Comparison of ENCODE assay signal across 6 cellular contexts in the genomic region with DNA sequence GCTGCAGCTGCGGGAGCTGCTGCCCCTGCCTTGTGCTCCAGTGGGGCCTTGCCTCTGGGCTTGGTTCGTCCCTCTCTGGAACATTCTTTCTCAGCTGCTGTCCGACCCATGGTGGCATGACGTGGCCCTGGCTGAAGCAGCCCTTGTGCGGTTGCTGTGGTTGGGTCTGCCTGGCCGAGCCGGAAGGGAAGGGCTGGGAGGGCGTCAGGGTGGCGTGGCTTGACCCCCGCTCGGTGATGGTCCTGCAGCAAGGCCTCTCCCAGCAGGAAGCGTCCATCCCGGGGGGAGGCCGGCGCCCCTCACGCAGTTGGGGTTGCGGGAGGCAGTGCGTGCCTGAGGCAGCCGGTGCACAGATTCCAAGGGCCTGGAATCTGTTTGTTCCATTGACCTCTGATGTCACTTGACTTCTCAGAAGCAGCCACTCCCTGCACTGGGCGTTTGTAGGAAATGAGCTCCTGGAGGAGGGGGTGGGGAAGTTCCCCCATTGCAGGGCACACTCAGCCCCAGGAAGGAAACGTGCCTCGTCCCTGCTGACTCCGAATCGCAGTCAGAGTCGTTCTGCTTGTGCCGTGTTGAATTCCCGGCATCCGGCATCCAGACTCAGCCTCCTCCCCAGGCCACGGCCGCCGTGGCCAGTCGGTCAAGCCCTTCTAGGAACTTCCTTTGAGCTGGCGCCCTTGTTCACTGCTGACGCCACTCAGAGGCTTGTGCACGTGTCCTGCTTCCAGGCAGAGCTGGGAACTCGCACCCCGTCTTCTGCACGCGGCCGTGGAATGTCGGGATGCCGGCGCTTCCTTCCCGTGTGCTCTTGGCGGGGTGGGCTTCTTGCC. TPM values are rescaled to one million over a fixed set of nuclear protein-coding genes. Genes with fewer than 3 reads are reported as not detected.
DNase-seq lines count a peak whose midpoint lies in the region; ATAC-seq and TF ChIP-seq lines count a peak whose summit lies in the region.

No MANE protein-coding gene starts in this region.

- intact Hi-C loops in dendritic cell treated with granulocyte-macrophage colony-stimulating factor and Interleukin-4, amounts not matched to agents 40 ng/mL and 50 ng/mL, for 4 days (cut with micrococcal nuclease) = loop anchor here (2.0 kb wide), 2 partner anchors 28 to 148 kb away; a partner anchor contains a TSS

- ATAC-seq in SK-N-SH treated with all-trans-retinoic acid at 6 μM for 48 hours (no peak), HG03280 (IDR thresholded peaks at IDR 0.05; ENCODE audit: unreplicated experiment) (no peak)

- H3K4me3 Mint-ChIP-seq in dendritic cell treated with granulocyte-macrophage colony-stimulating factor and Interleukin-4, amounts not matched to agents 40 ng/mL and 50 ng/mL, for 4 days = peak overlapping the region; percentile 58

- DNase-seq in HT1080 (ENCODE audit: low read depth) (peak; percentile 86), pons (ENCODE audit: low spot score) (peak; percentile 25), inferior parietal cortex (ENCODE audit: extremely low spot score) (no peak)

- no peaks in the 10 kb centered on the region for H3K27me3 Mint-ChIP-seq in dendritic cell treated with granulocyte-macrophage colony-stimulating factor and Interleukin-4, amounts not matched to agents 40 ng/mL and 50 ng/mL, for 4 days

- peaks cover 83% of the 10 kb centered on the region for H3K4me1 Mint-ChIP-seq in dendritic cell treated with granulocyte-macrophage colony-stimulating factor and Interleukin-4, amounts not matched to agents 40 ng/mL and 50 ng/mL, for 4 days (ENCODE audit: low read depth)

- H3K36me3 Mint-ChIP-seq in dendritic cell treated with granulocyte-macrophage colony-stimulating factor and Interleukin-4, amounts not matched to agents 40 ng/mL and 50 ng/mL, for 4 days (ENCODE audit: low read depth) = peaks cover 83% of the 10 kb centered on the region

- peak overlapping the region; percentile 100 for H3K27ac Mint-ChIP-seq in dendritic cell treated with granulocyte-macrophage colony-stimulating factor and Interleukin-4, amounts not matched to agents 40 ng/mL and 50 ng/mL, for 4 days

- no peaks in the 10 kb centered on the region for H3K9me3 Mint-ChIP-seq in dendritic cell treated with granulocyte-macrophage colony-stimulating factor and Interleukin-4, amounts not matched to agents 40 ng/mL and 50 ng/mL, for 4 days

TF ChIP-seq in SK-N-SH treated with all-trans-retinoic acid at 6 μM for 48 hours, 23 proteins besides CTCF, POLR2A, EP300 and RAD21 (continues in another document):
- TF ChIP-seq, protein P1, sequence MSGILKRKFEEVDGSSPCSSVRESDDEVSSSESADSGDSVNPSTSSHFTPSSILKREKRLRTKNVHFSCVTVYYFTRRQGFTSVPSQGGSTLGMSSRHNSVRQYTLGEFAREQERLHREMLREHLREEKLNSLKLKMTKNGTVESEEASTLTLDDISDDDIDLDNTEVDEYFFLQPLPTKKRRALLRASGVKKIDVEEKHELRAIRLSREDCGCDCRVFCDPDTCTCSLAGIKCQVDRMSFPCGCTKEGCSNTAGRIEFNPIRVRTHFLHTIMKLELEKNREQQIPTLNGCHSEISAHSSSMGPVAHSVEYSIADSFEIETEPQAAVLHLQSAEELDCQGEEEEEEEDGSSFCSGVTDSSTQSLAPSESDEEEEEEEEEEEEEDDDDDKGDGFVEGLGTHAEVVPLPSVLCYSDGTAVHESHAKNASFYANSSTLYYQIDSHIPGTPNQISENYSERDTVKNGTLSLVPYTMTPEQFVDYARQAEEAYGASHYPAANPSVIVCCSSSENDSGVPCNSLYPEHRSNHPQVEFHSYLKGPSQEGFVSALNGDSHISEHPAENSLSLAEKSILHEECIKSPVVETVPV (CRISPR knock-in tag; IDR thresholded peaks at IDR 0.05) = no peak
- TF ChIP-seq, protein P2, sequence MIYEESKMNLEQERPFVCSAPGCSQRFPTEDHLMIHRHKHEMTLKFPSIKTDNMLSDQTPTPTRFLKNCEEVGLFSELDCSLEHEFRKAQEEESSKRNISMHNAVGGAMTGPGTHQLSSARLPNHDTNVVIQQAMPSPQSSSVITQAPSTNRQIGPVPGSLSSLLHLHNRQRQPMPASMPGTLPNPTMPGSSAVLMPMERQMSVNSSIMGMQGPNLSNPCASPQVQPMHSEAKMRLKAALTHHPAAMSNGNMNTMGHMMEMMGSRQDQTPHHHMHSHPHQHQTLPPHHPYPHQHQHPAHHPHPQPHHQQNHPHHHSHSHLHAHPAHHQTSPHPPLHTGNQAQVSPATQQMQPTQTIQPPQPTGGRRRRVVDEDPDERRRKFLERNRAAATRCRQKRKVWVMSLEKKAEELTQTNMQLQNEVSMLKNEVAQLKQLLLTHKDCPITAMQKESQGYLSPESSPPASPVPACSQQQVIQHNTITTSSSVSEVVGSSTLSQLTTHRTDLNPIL (CRISPR knock-in tag; IDR thresholded peaks at IDR 0.05; ENCODE audit: low read depth) = no peak
- TF ChIP-seq TCF4 (CRISPR knock-in tag; IDR thresholded peaks at IDR 0.05; ENCODE audit: borderline replicate concordance) (no peak), ZFP3 (CRISPR knock-in tag; IDR thresholded peaks at IDR 0.05) (no peak), OSR1 (CRISPR knock-in tag; IDR thresholded peaks at IDR 0.05) (no peak), ZNF8 (CRISPR knock-in tag; IDR thresholded peaks at IDR 0.05) (no peak), ISL1 (CRISPR knock-in tag; IDR thresholded peaks at IDR 0.05) (no peak), ZNF70 (CRISPR knock-in tag; IDR thresholded peaks at IDR 0.05) (no peak), ESRRG (CRISPR knock-in tag; IDR thresholded peaks at IDR 0.05) (no peak)
- TF ChIP-seq, protein P3, sequence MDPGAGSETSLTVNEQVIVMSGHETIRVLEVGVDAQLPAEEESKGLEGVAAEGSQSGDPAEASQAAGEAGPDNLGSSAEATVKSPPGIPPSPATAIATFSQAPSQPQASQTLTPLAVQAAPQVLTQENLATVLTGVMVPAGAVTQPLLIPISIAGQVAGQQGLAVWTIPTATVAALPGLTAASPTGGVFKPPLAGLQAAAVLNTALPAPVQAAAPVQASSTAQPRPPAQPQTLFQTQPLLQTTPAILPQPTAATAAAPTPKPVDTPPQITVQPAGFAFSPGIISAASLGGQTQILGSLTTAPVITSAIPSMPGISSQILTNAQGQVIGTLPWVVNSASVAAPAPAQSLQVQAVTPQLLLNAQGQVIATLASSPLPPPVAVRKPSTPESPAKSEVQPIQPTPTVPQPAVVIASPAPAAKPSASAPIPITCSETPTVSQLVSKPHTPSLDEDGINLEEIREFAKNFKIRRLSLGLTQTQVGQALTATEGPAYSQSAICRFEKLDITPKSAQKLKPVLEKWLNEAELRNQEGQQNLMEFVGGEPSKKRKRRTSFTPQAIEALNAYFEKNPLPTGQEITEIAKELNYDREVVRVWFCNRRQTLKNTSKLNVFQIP (CRISPR knock-in tag; IDR thresholded peaks at IDR 0.05; ENCODE audit: borderline replicate concordance, low read depth) = no peak
- TF ChIP-seq, protein P4, sequence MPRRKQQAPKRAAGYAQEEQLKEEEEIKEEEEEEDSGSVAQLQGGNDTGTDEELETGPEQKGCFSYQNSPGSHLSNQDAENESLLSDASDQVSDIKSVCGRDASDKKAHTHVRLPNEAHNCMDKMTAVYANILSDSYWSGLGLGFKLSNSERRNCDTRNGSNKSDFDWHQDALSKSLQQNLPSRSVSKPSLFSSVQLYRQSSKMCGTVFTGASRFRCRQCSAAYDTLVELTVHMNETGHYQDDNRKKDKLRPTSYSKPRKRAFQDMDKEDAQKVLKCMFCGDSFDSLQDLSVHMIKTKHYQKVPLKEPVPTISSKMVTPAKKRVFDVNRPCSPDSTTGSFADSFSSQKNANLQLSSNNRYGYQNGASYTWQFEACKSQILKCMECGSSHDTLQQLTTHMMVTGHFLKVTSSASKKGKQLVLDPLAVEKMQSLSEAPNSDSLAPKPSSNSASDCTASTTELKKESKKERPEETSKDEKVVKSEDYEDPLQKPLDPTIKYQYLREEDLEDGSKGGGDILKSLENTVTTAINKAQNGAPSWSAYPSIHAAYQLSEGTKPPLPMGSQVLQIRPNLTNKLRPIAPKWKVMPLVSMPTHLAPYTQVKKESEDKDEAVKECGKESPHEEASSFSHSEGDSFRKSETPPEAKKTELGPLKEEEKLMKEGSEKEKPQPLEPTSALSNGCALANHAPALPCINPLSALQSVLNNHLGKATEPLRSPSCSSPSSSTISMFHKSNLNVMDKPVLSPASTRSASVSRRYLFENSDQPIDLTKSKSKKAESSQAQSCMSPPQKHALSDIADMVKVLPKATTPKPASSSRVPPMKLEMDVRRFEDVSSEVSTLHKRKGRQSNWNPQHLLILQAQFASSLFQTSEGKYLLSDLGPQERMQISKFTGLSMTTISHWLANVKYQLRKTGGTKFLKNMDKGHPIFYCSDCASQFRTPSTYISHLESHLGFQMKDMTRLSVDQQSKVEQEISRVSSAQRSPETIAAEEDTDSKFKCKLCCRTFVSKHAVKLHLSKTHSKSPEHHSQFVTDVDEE (CRISPR knock-in tag; IDR thresholded peaks at IDR 0.05) = no peak

RNA-seq across cellular contexts. Expression of a gene that starts 9.7 kb away (rescaled TPM):
- total RNA-seq in HT1080 (2014; rRNA removed; shearing (Covaris generic)) = 5.9 and 7.2 TPM in 2 replicates
- 3.0 and 3.7 TPM in 2 replicates for polyA plus RNA-seq in HT1080 (2015; cell fraction: cytosol; rRNA removed)
- polyA plus RNA-seq in HT1080 (2015; cell fraction: nucleus; rRNA removed) = 16.0 and 16.9 TPM in 2 replicates

RNA-seq across cellular contexts. Expression of a gene that starts 21.1 kb away (rescaled TPM):
- 44.6 and 46.2 TPM in 2 replicates for total RNA-seq in HT1080 (2014; rRNA removed; shearing (Covaris generic))
- polyA plus RNA-seq in HT1080 (2015; cell fraction: cytosol; rRNA removed) = 38.2 and 45.5 TPM in 2 replicates
- 65.3 and 73.6 TPM in 2 replicates for polyA plus RNA-seq in HT1080 (2015; cell fraction: nucleus; rRNA removed)

RNA-seq across cellular contexts. Expression of a gene that starts 21.1 kb away (rescaled TPM):
- 29.1 and 29.6 TPM in 2 replicates for total RNA-seq in HT1080 (2014; rRNA removed; shearing (Covaris generic))
- polyA plus RNA-seq in HT1080 (2015; cell fraction: cytosol; rRNA removed) = 20.5 and 31.2 TPM in 2 replicates
- polyA plus RNA-seq in HT1080 (2015; cell fraction: nucleus; rRNA removed) = 61.6 and 64.7 TPM in 2 replicates

RNA-seq across cellular contexts. Expression of a gene that starts 28.6 kb away (rescaled TPM):
- total RNA-seq in HT1080 (2014; rRNA removed; shearing (Covaris generic)) = 13.1 and 19.3 TPM in 2 replicates
- polyA plus RNA-seq in HT1080 (2015; cell fraction: cytosol; rRNA removed) = 9.5 and 10.4 TPM in 2 replicates
- polyA plus RNA-seq in HT1080 (2015; cell fraction: nucleus; rRNA removed) = 42.3 and 42.4 TPM in 2 replicates

RNA-seq across cellular contexts. Expression of a gene that starts 33.5 kb away (rescaled TPM):
- total RNA-seq in HT1080 (2014; rRNA removed; shearing (Covaris generic)) = 30.9 and 33.2 TPM in 2 replicates
- 60.5 and 67.9 TPM in 2 replicates for polyA plus RNA-seq in HT1080 (2015; cell fraction: cytosol; rRNA removed)
- 77.6 and 79.0 TPM in 2 replicates for polyA plus RNA-seq in HT1080 (2015; cell fraction: nucleus; rRNA removed)
